Comparison of ENCODE assay signal across 1 cellular context in the genomic region with DNA sequence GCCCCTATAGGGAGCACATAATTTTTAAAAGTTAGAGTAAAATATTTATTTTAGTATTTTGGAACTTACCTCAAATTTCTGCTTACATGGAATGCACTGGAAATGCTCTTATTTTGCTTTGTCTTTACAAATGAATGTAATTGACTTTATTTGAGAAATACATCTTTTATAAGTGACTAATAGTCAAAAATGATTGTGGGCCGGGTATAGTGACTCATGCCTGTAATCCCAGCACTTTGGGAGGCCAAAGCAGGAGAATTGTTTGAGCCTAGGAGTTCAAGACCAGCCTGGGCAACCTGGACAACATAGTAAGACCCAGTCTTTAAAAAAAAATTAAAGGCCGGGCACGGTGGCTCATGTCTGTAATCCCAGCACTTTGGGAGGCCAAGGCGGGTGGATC.
TF ChIP-seq lines count a peak whose summit lies in the region.

No MANE protein-coding gene starts in this region.

TF ChIP-seq in A549, 52 proteins besides CTCF, POLR2A, EP300 and RAD21 (continued from another document):
- TF ChIP-seq FOSL2 (IDR thresholded peaks at IDR 0.05) (no peak), FOSL2 (CRISPR knock-in tag; IDR thresholded peaks at IDR 0.05) (peak; percentile 11; the same call in 1 of the 2 replicates), NR3C1 (IDR thresholded peaks at IDR 0.05) (no peak), ZFP36 (IDR thresholded peaks at IDR 0.05; ENCODE audit: borderline replicate concordance, partially characterized antibody) (no peak)
